ENCODE assay signal across 8 cellular contexts in genomic region chr10:132308588-132309451, GRCh38. TPM values are rescaled to one million over a fixed set of nuclear protein-coding genes. Genes with fewer than 3 reads are reported as not detected.
DNase-seq lines count a peak whose midpoint lies in the region; ATAC-seq, FAIRE-seq and TF ChIP-seq lines count a peak whose summit lies in the region.

No MANE protein-coding gene starts in this region.

- H3K4me1 Mint-ChIP-seq in activated T-cell treated with anti-CD3 and anti-CD28 coated beads, Interleukin-2, amount 50 U/mL, for 24 hours (ENCODE audit: low read depth), result peaks cover 17% of the 10 kb centered on the region
- peaks cover 3% of the 10 kb centered on the region for H3K4me1 Mint-ChIP-seq in type B pancreatic cell (ENCODE audit: unreplicated experiment)

- H3K4me1 ChIP-seq in GM12878 (ENCODE audit: control insufficient read depth, insufficient read depth, low read length) (no peaks in the 10 kb centered on the region), right lobe of liver (peaks cover 0 to 16% (median 0%) of the 10 kb centered on the region in 4 donors)

- TF ChIP-seq RAD21 in GM12878 (IDR thresholded peaks at IDR 0.05; ENCODE audit: insufficient read depth, low read depth, low read length), result no peak

- no peak for TF ChIP-seq POLR2A in GM12878 (IDR thresholded peaks at IDR 0.05; ENCODE audit: low read depth, low read length)
- TF ChIP-seq POLR2A in right lobe of liver (IDR thresholded peaks at IDR 0.05), result no peak

- CTCF ChIA-PET in GM12878 (lab: Yijun Ruan, JAX), result no interaction called here

- ATAC-seq in GM12878, result no peak
- ATAC-seq in right lobe of liver, result peak in 1 of 4 donors; percentile 1
- no peak for ATAC-seq in HG02610 (IDR thresholded peaks at IDR 0.05; ENCODE audit: unreplicated experiment)

- no peak for FAIRE-seq in GM12878 (lab: Jason Lieb, UNC)
- no peak for FAIRE-seq in RCC 7860 (lab: Jason Lieb, UNC)

- intact Hi-C loops in GM12878 (cut with micrococcal nuclease; ENCODE audit: unreplicated experiment), result no loop called here
- intact Hi-C loops in right lobe of liver (cut with DNase I), result no loop called here

- RAD21 ChIA-PET in GM12878 (lab: Charles Lee; ENCODE audit: unreplicated experiment), result no interaction called here

- peaks cover 7 to 13% of the 10 kb centered on the region in 2 experiments for H3K27me3 ChIP-seq in GM12878 (replicated peaks in 1 of 2; ENCODE audit: control insufficient read depth in 2 of 2, insufficient read depth in 2 of 2, low read length in 1 of 2)
- H3K27me3 ChIP-seq in right lobe of liver, result no peaks in the 10 kb centered on the region

- H3K9me3 ChIP-seq in GM12878 (replicated peaks; ENCODE audit: control insufficient read depth, insufficient read depth, low read length) (no peaks in the 10 kb centered on the region; the same call in 2 of the 3 replicates), right lobe of liver (no peaks in the 10 kb centered on the region)

- no peak for DNase-seq in activated T-cell treated with anti-CD3 and anti-CD28 coated beads, Interleukin-2, amount 50 U/mL, for 24 hours
- no peak for DNase-seq in activated T-cell treated with anti-CD3 and anti-CD28 coated beads, Interleukin-2, amount 50 U/mL, for 1 hour
- DNase-seq in GM12878 (ENCODE audit: low read depth, low spot score) (no peak), right lobe of liver (peak in 1 of 3 donors; percentile 52), type B pancreatic cell (ENCODE audit: extremely low spot score, unreplicated experiment) (no peak), NCI-H1436 treated with DMSO at 0.1 percent for 48 hours (lab: John Stamatoyannopoulos, UW) (no peak), RCC 7860 (ENCODE audit: low spot score) (no peak)

- no peaks in the 10 kb centered on the region for H3K79me2 ChIP-seq in GM12878 (ENCODE audit: control insufficient read depth, insufficient read depth, low read length)

- in situ Hi-C loops in GM12878 (cut with MboI), result no loop called here

- peak overlapping the region; percentile 82 for H2AFZ ChIP-seq in GM12878 (ENCODE audit: control insufficient read depth, low read depth, low read length)

- peaks cover 3% of the 10 kb centered on the region for H3K36me3 Mint-ChIP-seq in activated T-cell treated with anti-CD3 and anti-CD28 coated beads, Interleukin-2, amount 50 U/mL, for 24 hours (ENCODE audit: low read depth)
- no peaks in the 10 kb centered on the region for H3K36me3 Mint-ChIP-seq in type B pancreatic cell

- no peak overlapping the region for H3K27ac Mint-ChIP-seq in activated T-cell treated with anti-CD3 and anti-CD28 coated beads, Interleukin-2, amount 50 U/mL, for 24 hours
- no peak overlapping the region for H3K27ac Mint-ChIP-seq in type B pancreatic cell

- no peak for TF ChIP-seq EP300 in GM12878 (IDR thresholded peaks at IDR 0.05; ENCODE audit: borderline replicate concordance in 1 of 2, control insufficient read depth in 1 of 2, low read depth in 2 of 2, low read length in 2 of 2)

- H3K27ac ChIP-seq in GM12878 (ENCODE audit: control insufficient read depth, insufficient read depth) (no peak overlapping the region), right lobe of liver (no peak overlapping the region)

- SMC1A ChIA-PET in GM12878 (lab: Charles Lee; ENCODE audit: uncharacterized antibody, unreplicated experiment), result no interaction called here

- no TSS peak for BruUV-seq in GM12878 (replicated peaks; lab: Mats Ljungman, UMichigan)

- H3K36me3 ChIP-seq in GM12878 (ENCODE audit: control insufficient read depth in 2 of 2, insufficient read depth in 2 of 2, low read length in 1 of 2) (no peaks in the 10 kb centered on the region), right lobe of liver (no peaks in the 10 kb centered on the region)

- peak overlapping the region; percentile 81 for H3K4me2 ChIP-seq in GM12878 (ENCODE audit: control insufficient read depth, insufficient read depth)

- no peaks in the 10 kb centered on the region for H3K9me3 Mint-ChIP-seq in activated T-cell treated with anti-CD3 and anti-CD28 coated beads, Interleukin-2, amount 50 U/mL, for 24 hours
- H3K9me3 Mint-ChIP-seq in type B pancreatic cell, result no peaks in the 10 kb centered on the region

- TF ChIP-seq CTCF in GM12878 (IDR thresholded peaks at IDR 0.05 in 2 of 3, conservative IDR thresholded peaks at IDR 0.05 in 1 of 3; ENCODE audit: control insufficient read depth in 2 of 3, extremely low read depth in 1 of 3, insufficient read depth in 1 of 3, low read depth in 3 of 3, low read length in 3 of 3) (no peak), right lobe of liver (IDR thresholded peaks at IDR 0.05) (no peak), type B pancreatic cell (conservative IDR thresholded peaks at IDR 0.05) (no peak)

- 33% methylated on average over 58 of the region's 60 CpGs for WGBS in GM12878 (ENCODE audit: insufficient coverage, insufficient replicate concordance, low lambda C conversion rate, missing lambda C conversion rate)
- 33% methylated on average over 13 of the region's 60 CpGs for WGBS in right lobe of liver (ENCODE audit: insufficient coverage, low coverage, low lambda C conversion rate, missing lambda C conversion rate)

- H3K4me3 ChIP-seq in GM12878, result peak overlapping the region; percentile 70; the same call in 1 of the 2 replicates
- H3K4me3 ChIP-seq in right lobe of liver, result peak overlapping the region; percentile 76 to 92 (median 76)

- no peak overlapping the region for H3K9ac ChIP-seq in GM12878 (ENCODE audit: control insufficient read depth, insufficient read depth, low read length)

- POLR2A ChIA-PET in GM12878 (lab: Charles Lee), result no interaction called here

- peak overlapping the region; percentile 62 for H3K4me3 Mint-ChIP-seq in activated T-cell treated with anti-CD3 and anti-CD28 coated beads, Interleukin-2, amount 50 U/mL, for 24 hours
- H3K4me3 Mint-ChIP-seq in type B pancreatic cell, result peak overlapping the region; percentile 84

- H4K20me1 ChIP-seq in GM12878 (ENCODE audit: control insufficient read depth, insufficient read depth), result no peaks in the 10 kb centered on the region; the same call in 1 of the 2 replicates

- peaks cover 17% of the 10 kb centered on the region for H3K27me3 Mint-ChIP-seq in activated T-cell treated with anti-CD3 and anti-CD28 coated beads, Interleukin-2, amount 50 U/mL, for 24 hours
- peaks cover 62% of the 10 kb centered on the region for H3K27me3 Mint-ChIP-seq in type B pancreatic cell

TF ChIP-seq in GM12878, 131 proteins besides CTCF, POLR2A, EP300 and RAD21:
- TF ChIP-seq FOS (IDR thresholded peaks at IDR 0.05; ENCODE audit: borderline replicate concordance, extremely low read depth, insufficient read length) (no peak), BHLHE40 (IDR thresholded peaks at IDR 0.05; ENCODE audit: borderline replicate concordance in 1 of 2, low read depth in 2 of 2, low read length in 1 of 2) (peak in 1 of 2 experiments; percentile 32; a peak in 1 of 4 replicates)

RNA-seq across cellular contexts. Expression of gene STK32C, which starts 1.1 kb away (rescaled TPM):
- 2.5 and 5.1 TPM in 2 replicates for total RNA-seq in GM12878 (2013; cell fraction: nucleolus; rRNA removed)
- total RNA-seq in GM12878 (2014; rRNA removed) (8.4 and 10.1 TPM in 2 replicates), GM12878 (2014; rRNA removed; fragmentation: Illumina TruSeq; extraction: Trizol) (3.8 and 4.5 TPM in 2 replicates), GM12878 (2021) (10.7 and 11.5 TPM in 2 replicates), right lobe of liver (1 to 10 TPM; 1.6 to 3.5 (median 2.1) TPM), type B pancreatic cell (ENCODE audit: low replicate concordance) (8.0 and 12.9 TPM in 2 replicates)
- polyA plus RNA-seq in GM12878 (2011; ENCODE audit: low read depth), result 8.7 TPM
- polyA plus RNA-seq in GM12878 (2011; rRNA removed) (1.5 and 1.9 TPM in 2 replicates), GM12878 (2014; fragmentation: Illumina TruSeq; extraction: Trizol) (3.3 and 4.5 TPM in 2 replicates), GM12878 (2014; fragmentation: Nextera tagmentation; extraction: Ambion mirVana) (1 to 10 TPM; 1.6 to 4.1 TPM), GM12878 (2014; rRNA removed) (12.4 and 18.1 TPM in 2 replicates), GM12878 (2016; fragmentation: Nextera tagmentation; extraction: Ambion mirVana) (10 to 100 TPM; 10.5 to 11.3 TPM)
- polyA plus RNA-seq in GM12878 (2011; cell fraction: cytosol; rRNA removed), result 1.4 and 1.9 TPM in 2 replicates
- 1.1 and 2.6 TPM in 2 replicates for polyA plus RNA-seq in GM12878 (2011; cell fraction: nucleus; rRNA removed)
- 8.1 and 13.5 TPM in 2 replicates for polyA plus RNA-seq in GM12878 (2012)
- polyA minus RNA-seq in GM12878 (2011; rRNA and poly(A)+ RNA removed), result 0.62 TPM in 1 of 2 replicates, not detected in the other
- not detected in 2 replicates for polyA minus RNA-seq in GM12878 (2011; cell fraction: cytosol; rRNA and poly(A)+ RNA removed)
- 0.36 and 0.96 TPM in 2 replicates for polyA minus RNA-seq in GM12878 (2011; cell fraction: nucleus; rRNA and poly(A)+ RNA removed)

RNA-seq across cellular contexts. Expression of gene LRRC27, which starts 23.2 kb away (rescaled TPM):
- 16.5 and 22.5 TPM in 2 replicates for total RNA-seq in GM12878 (2013; cell fraction: nucleolus; rRNA removed)
- total RNA-seq in GM12878 (2014; rRNA removed), result 6.3 and 6.8 TPM in 2 replicates
- total RNA-seq in GM12878 (2014; rRNA removed; fragmentation: Illumina TruSeq; extraction: Trizol), result 3.8 and 5.0 TPM in 2 replicates
- 3.3 and 4.5 TPM in 2 replicates for total RNA-seq in GM12878 (2021)
- 4.1 TPM for polyA plus RNA-seq in GM12878 (2011; ENCODE audit: low read depth)
- polyA plus RNA-seq in GM12878 (2011; rRNA removed), result 0.62 and 0.84 TPM in 2 replicates
- polyA plus RNA-seq in GM12878 (2011; cell fraction: cytosol; rRNA removed), result 0.72 and 0.82 TPM in 2 replicates
- polyA plus RNA-seq in GM12878 (2011; cell fraction: nucleus; rRNA removed), result 2.5 and 2.8 TPM in 2 replicates
- polyA plus RNA-seq in GM12878 (2012), result 4.0 and 4.5 TPM in 2 replicates
- polyA plus RNA-seq in GM12878 (2014; fragmentation: Illumina TruSeq; extraction: Trizol), result 4.6 and 6.4 TPM in 2 replicates
- under 1 TPM; 0.48 to 0.80 TPM for polyA plus RNA-seq in GM12878 (2014; fragmentation: Nextera tagmentation; extraction: Ambion mirVana)
- 4.3 and 6.9 TPM in 2 replicates for polyA plus RNA-seq in GM12878 (2014; rRNA removed)
- polyA plus RNA-seq in GM12878 (2016; fragmentation: Nextera tagmentation; extraction: Ambion mirVana), result 1 to 10 TPM; 4.8 to 6.5 TPM
- polyA minus RNA-seq in GM12878 (2011; rRNA and poly(A)+ RNA removed), result 0.36 TPM in 1 of 2 replicates, not detected in the other
- polyA minus RNA-seq in GM12878 (2011; cell fraction: cytosol; rRNA and poly(A)+ RNA removed), result not detected in 2 replicates
- 0.73 and 1.2 TPM in 2 replicates for polyA minus RNA-seq in GM12878 (2011; cell fraction: nucleus; rRNA and poly(A)+ RNA removed)
- 1 to 10 TPM; 2.2 to 5.4 (median 3.2) TPM for total RNA-seq in right lobe of liver
- 8.9 and 14.2 TPM in 2 replicates for total RNA-seq in type B pancreatic cell (ENCODE audit: low replicate concordance)
